ENCODE assay signal across 10 cellular contexts in genomic region chr16:81457326-81458133, GRCh38. TPM values are rescaled to one million over a fixed set of nuclear protein-coding genes. Genes with fewer than 3 reads are reported as not detected.
DNase-seq lines count a peak whose midpoint lies in the region; ATAC-seq and TF ChIP-seq lines count a peak whose summit lies in the region.
"Had no signal": no experiment of that assay in that cellular context is flagged by ENCODE, and none has a peak within 500 bp of the region (broad histone marks: within the 10 kb centered on the region; RNA-seq: fewer than 3 reads in every experiment).

No MANE protein-coding gene starts in this region.

- H3K27me3 Mint-ChIP-seq in activated T-helper 2 cell treated with anti-CD3 and anti-CD28 coated beads, Interferon-gamma antibody, Interleukin-2, Interleukin-4, amounts not matched to agents 10 μg/mL and 5 μg/mL and 100 μg/mL, durations not matched to agents 14 hours and 24 hours and 36 hours (ENCODE audit: low read depth) = no peaks in the 10 kb centered on the region

- H3K27ac ChIP-seq in transverse colon (peak overlapping the region; percentile 52 to 82 (median 72)), dorsolateral prefrontal cortex (peak overlapping the region in 2 of 59 donors; percentile 28 to 44)

- no peaks in the 10 kb centered on the region for H3K9me3 ChIP-seq in transverse colon

- no peaks in the 10 kb centered on the region for H3K9me3 Mint-ChIP-seq in activated T-helper 2 cell treated with anti-CD3 and anti-CD28 coated beads, Interferon-gamma antibody, Interleukin-2, Interleukin-4, amounts not matched to agents 10 μg/mL and 5 μg/mL and 100 μg/mL, durations not matched to agents 14 hours and 24 hours and 36 hours

- ATAC-seq in Right ventricle myocardium superior (ENCODE audit: poor library complexity) = peak; percentile 49

- intact Hi-C loops in Right ventricle myocardium superior (cut with DNase I) (no loop called here), cardiac septum (cut with DNase I) (no loop called here), transverse colon (cut with DNase I; ENCODE audit: low total_unique reads) (no loop called here), dorsolateral prefrontal cortex (cut with DNase I) (no loop called here)
- intact Hi-C loops in activated T-helper 2 cell treated with anti-CD3 and anti-CD28 coated beads, Interferon-gamma antibody, Interleukin-2, Interleukin-4, amounts not matched to agents 10 μg/mL and 5 μg/mL and 100 μg/mL, durations not matched to agents 14 hours and 24 hours and 36 hours (cut with micrococcal nuclease) = no loop called here

- no peak for TF ChIP-seq CTCF in transverse colon (IDR thresholded peaks at IDR 0.05)
- no peak for TF ChIP-seq CTCF in dorsolateral prefrontal cortex (IDR thresholded peaks at IDR 0.05 in 54 of 56, conservative IDR thresholded peaks at IDR 0.05 in 2 of 56; ENCODE audit: low read depth in 1 of 56, partially characterized antibody in 56 of 56)

- TF ChIP-seq POLR2A in transverse colon (IDR thresholded peaks at IDR 0.05) = no peak

- H3K4me3 Mint-ChIP-seq in activated T-helper 2 cell treated with anti-CD3 and anti-CD28 coated beads, Interferon-gamma antibody, Interleukin-2, Interleukin-4, amounts not matched to agents 10 μg/mL and 5 μg/mL and 100 μg/mL, durations not matched to agents 14 hours and 24 hours and 36 hours (ENCODE audit: low read depth) = no peak overlapping the region

- H3K4me1 Mint-ChIP-seq in activated T-helper 2 cell treated with anti-CD3 and anti-CD28 coated beads, Interferon-gamma antibody, Interleukin-2, Interleukin-4, amounts not matched to agents 10 μg/mL and 5 μg/mL and 100 μg/mL, durations not matched to agents 14 hours and 24 hours and 36 hours (ENCODE audit: low read depth) = peaks cover 50% of the 10 kb centered on the region

- in situ Hi-C loops in transverse colon (cut with MboI; ENCODE audit: low pct_ligation_motif_present in 1 of 4, low pct_unique_long_range_greater_than_20kb in 1 of 4, low sequenced_read_pairs in 3 of 4) = no loop called here

- WGBS in transverse colon (ENCODE audit: low coverage in 1 of 2), 2 donors = 25 to 29% methylated on average over 4 to 17 of the region's 17 CpGs

- H3K27me3 ChIP-seq in transverse colon (no peaks in the 10 kb centered on the region), dorsolateral prefrontal cortex (no peaks in the 10 kb centered on the region)

- H3K4me1 ChIP-seq in transverse colon = peaks cover 17 to 66% (median 49%) of the 10 kb centered on the region in 4 donors

- no peak for TF ChIP-seq EP300 in transverse colon (IDR thresholded peaks at IDR 0.05; ENCODE audit: low read depth)

- peaks cover 53% of the 10 kb centered on the region for H3K36me3 Mint-ChIP-seq in activated T-helper 2 cell treated with anti-CD3 and anti-CD28 coated beads, Interferon-gamma antibody, Interleukin-2, Interleukin-4, amounts not matched to agents 10 μg/mL and 5 μg/mL and 100 μg/mL, durations not matched to agents 14 hours and 24 hours and 36 hours (ENCODE audit: low read depth)

- no peak overlapping the region for H3K4me3 ChIP-seq in transverse colon
- H3K4me3 ChIP-seq in dorsolateral prefrontal cortex = no peak overlapping the region

- DNase-seq in Right ventricle myocardium superior (no peak), cardiac septum (ENCODE audit: low spot score) (no peak), iPS-NIHi11 (ENCODE audit: low spot score) (peak; percentile 58), transverse colon (no peak), dorsolateral prefrontal cortex (no peak), cerebellar cortex (ENCODE audit: low spot score) (no peak), RKO (ENCODE audit: low spot score) (no peak)
- no peak for DNase-seq in activated T-helper 2 cell treated with anti-CD3 and anti-CD28 coated beads, Interferon-gamma antibody, Interleukin-2, Interleukin-4, amounts not matched to agents 10 μg/mL and 5 μg/mL and 100 μg/mL, durations not matched to agents 14 hours and 24 hours and 36 hours (ENCODE audit: low spot score)
- DNase-seq: activated CD4-positive, CD25-positive, alpha-beta regulatory T cell; DMS79 treated with DMSO at 0.1 percent for 48 hours had no signal

- H3K27ac Mint-ChIP-seq in activated T-helper 2 cell treated with anti-CD3 and anti-CD28 coated beads, Interferon-gamma antibody, Interleukin-2, Interleukin-4, amounts not matched to agents 10 μg/mL and 5 μg/mL and 100 μg/mL, durations not matched to agents 14 hours and 24 hours and 36 hours = peak overlapping the region; percentile 19

- H3K36me3 ChIP-seq in transverse colon = no peaks in the 10 kb centered on the region

RNA-seq across cellular contexts. Expression of gene CMIP, which starts 12.9 kb away (rescaled TPM):
- 11.1 TPM for total RNA-seq in Right ventricle myocardium superior
- 19.8 TPM for total RNA-seq in cardiac septum
- total RNA-seq in activated T-helper 2 cell treated with anti-CD3 and anti-CD28 coated beads, Interferon-gamma antibody, Interleukin-2, Interleukin-4, amounts not matched to agents 10 μg/mL and 5 μg/mL and 100 μg/mL, durations not matched to agents 14 hours and 24 hours and 36 hours = 68.0 and 76.9 TPM in 2 replicates
- 10 to 100 TPM; 40.0 to 69.6 (median 47.0) TPM for total RNA-seq in transverse colon
- 100 to 1,000 TPM; 104 to 216 (median 159) TPM for total RNA-seq in dorsolateral prefrontal cortex
